Comparison of ENCODE assay signal across 13 cellular contexts in the genomic region with DNA sequence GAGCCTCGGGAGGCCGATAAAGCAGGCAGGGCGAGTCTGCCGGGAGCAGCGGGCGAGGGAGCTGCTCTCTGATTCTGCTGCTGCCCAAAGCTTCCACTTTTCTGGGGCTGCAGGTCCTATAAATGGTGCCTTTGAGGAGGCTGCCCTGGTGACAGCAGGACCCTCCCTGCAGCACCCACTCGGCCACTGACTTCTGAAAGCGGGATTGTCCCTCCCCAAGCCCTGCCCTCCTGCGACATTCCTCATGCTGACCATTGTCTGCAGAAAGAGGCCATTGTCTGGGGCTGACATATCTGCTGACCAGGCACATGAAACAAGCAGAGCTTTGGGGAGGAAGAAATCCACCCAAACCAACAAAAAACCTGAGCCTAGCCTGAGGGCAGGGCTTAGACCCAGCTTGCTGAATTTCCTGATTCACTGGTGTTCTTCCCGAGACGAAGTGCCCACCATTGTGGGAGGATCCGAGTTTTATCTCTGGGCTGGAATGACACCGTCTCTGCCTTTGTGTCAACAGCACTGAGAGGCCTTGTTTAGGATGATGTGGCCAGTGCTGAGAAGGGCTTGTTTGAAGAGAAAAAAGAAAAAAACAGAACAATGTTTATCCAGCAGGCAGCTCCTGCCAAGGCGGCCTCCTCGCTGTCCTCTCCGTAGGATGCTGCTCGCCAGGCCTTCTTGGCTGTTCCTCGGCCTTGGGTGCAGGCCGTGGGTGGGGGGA.
DNase-seq lines count a peak whose midpoint lies in the region; ATAC-seq, FAIRE-seq and TF ChIP-seq lines count a peak whose summit lies in the region.
"Had no signal": no experiment of that assay in that cellular context is flagged by ENCODE, and none has a peak within 500 bp of the region (broad histone marks: within the 10 kb centered on the region; RNA-seq: fewer than 3 reads in every experiment).

No MANE protein-coding gene starts in this region.

- H3K36me3 Mint-ChIP-seq in endodermal cell (ENCODE audit: low read depth) (no peaks in the 10 kb centered on the region), nephron progenitor cell (ENCODE audit: low read depth) (no peaks in the 10 kb centered on the region), type B pancreatic cell (no peaks in the 10 kb centered on the region)

- peak overlapping the region; percentile 15 for H3K4me3 Mint-ChIP-seq in endodermal cell
- H3K4me3 Mint-ChIP-seq in nephron progenitor cell, result no peak overlapping the region
- peak overlapping the region; percentile 45 for H3K4me3 Mint-ChIP-seq in type B pancreatic cell

- in situ Hi-C loops in HepG2 (cut with HindIII; ENCODE audit: extremely low pct_ligation_motif_present, low pct_unique_long_range_greater_than_20kb), result no loop called here

- H3K4me1 ChIP-seq in HepG2 (ENCODE audit: insufficient read depth, low read length) (peaks cover 66% of the 10 kb centered on the region), right lobe of liver (no peaks in the 10 kb centered on the region), endodermal cell (ENCODE audit: control insufficient read depth, insufficient read depth, low read length) (peaks cover 28% of the 10 kb centered on the region)

- BruUV-seq in HepG2 (replicated peaks; lab: Mats Ljungman, UMichigan), result TSS peak; percentile 92

- no peaks in the 10 kb centered on the region for H3K79me2 ChIP-seq in HepG2 (ENCODE audit: insufficient read depth, low read length)

- WGBS in HepG2 (ENCODE audit: low lambda C conversion rate), result 0% methylated on average over 16 of the region's 19 CpGs
- 22% methylated on average over 6 of the region's 19 CpGs for WGBS in right lobe of liver (ENCODE audit: insufficient coverage, low coverage, low lambda C conversion rate, missing lambda C conversion rate)
- WGBS in endodermal cell (ENCODE audit: insufficient coverage in 1 of 2, insufficient read length in 1 of 2), 2 experiments, result 48 to 61% methylated on average over 10 to 19 of the region's 19 CpGs

- H3K27ac ChIP-seq in HepG2 (ENCODE audit: extremely low read length, insufficient read depth, low read length) (peak overlapping the region; percentile 75), right lobe of liver (no peak overlapping the region), endodermal cell (ENCODE audit: low read depth, low read length) (peak overlapping the region; percentile 86)
- H3K27ac ChIP-seq: GM23248 had no signal

- DNase-seq in HepG2 (ENCODE audit: low spot score) (peak; percentile 91), right lobe of liver (no peak), endodermal cell (peak; percentile 80), nephron progenitor cell (no peak), type B pancreatic cell (ENCODE audit: extremely low spot score, unreplicated experiment) (no peak), MV-4-11 (lab: John Stamatoyannopoulos, UW) (no peak), SHP77 (lab: John Stamatoyannopoulos, UW) (no peak)
- DNase-seq: activated CD4-positive, CD25-positive, alpha-beta regulatory T cell; effector CD4-positive, alpha-beta T cell; GM23248; MM.1S; stimulated activated CD4-positive, alpha-beta T cell treated with anti-CD3 and anti-CD28 coated beads, Interleukin-2, amount 100 ng/mL, for 24 hours had no signal

- intact Hi-C loops in HepG2 (cut with micrococcal nuclease; ENCODE audit: unreplicated experiment), result loop anchor here (1.0 to 10.0 kb wide), 6 partner anchors 19 to 212 kb away; no protein-coding TSS in a partner anchor
- intact Hi-C loops in right lobe of liver (cut with DNase I), result no loop called here

- H3K27me3 ChIP-seq in HepG2 (ENCODE audit: control insufficient read depth in 1 of 2, insufficient read depth in 2 of 2, low read length in 2 of 2) (no peaks in the 10 kb centered on the region), right lobe of liver (no peaks in the 10 kb centered on the region), endodermal cell (ENCODE audit: control insufficient read depth, insufficient read depth, low read length, poor library complexity, severe bottlenecking) (no peaks in the 10 kb centered on the region)

- TF ChIP-seq CTCF in HepG2 (CRISPR knock-in tag; IDR thresholded peaks at IDR 0.05) (no peak), right lobe of liver (IDR thresholded peaks at IDR 0.05) (no peak), endodermal cell (conservative IDR thresholded peaks at IDR 0.05) (no peak), nephron progenitor cell (IDR thresholded peaks at IDR 0.05) (no peak), type B pancreatic cell (conservative IDR thresholded peaks at IDR 0.05) (no peak)

- H3K27ac Mint-ChIP-seq in endodermal cell (peak overlapping the region; percentile 92), nephron progenitor cell (peak overlapping the region; percentile 94), type B pancreatic cell (peak overlapping the region; percentile 70)

- POLR2A ChIA-PET in HepG2 (lab: Yijun Ruan, JAX), result interaction anchor here (0.9 to 3.7 kb wide), 14 partner anchors 10 to 356 kb away, joined by 3 to 20 read pairs (median 6); partner anchors contain the start of gene MYCN

- peak overlapping the region; percentile 33 to 66 (median 35) for H3K4me3 ChIP-seq in HepG2 (replicated peaks in 1 of 3; ENCODE audit: insufficient read depth in 1 of 3, low read depth in 2 of 3, low read length in 3 of 3)
- no peak overlapping the region for H3K4me3 ChIP-seq in right lobe of liver
- H3K4me3 ChIP-seq in endodermal cell (ENCODE audit: low read length), result no peak overlapping the region
- H3K4me3 ChIP-seq: GM23248 had no signal

- no peak for TF ChIP-seq RAD21 in HepG2 (CRISPR knock-in tag; IDR thresholded peaks at IDR 0.05)

- H3K9me3 ChIP-seq in HepG2 (ENCODE audit: low read length), result no peaks in the 10 kb centered on the region
- H3K9me3 ChIP-seq in right lobe of liver, result no peaks in the 10 kb centered on the region
- peaks cover 10% of the 10 kb centered on the region for H3K9me3 ChIP-seq in endodermal cell (ENCODE audit: control insufficient read depth, low read length)

- H3K9ac ChIP-seq in HepG2 (ENCODE audit: insufficient read depth, low read depth, low read length) (peak overlapping the region; percentile 66), endodermal cell (ENCODE audit: extremely low read depth, low read length, poor library complexity, severe bottlenecking) (peak overlapping the region; percentile 2)
- H3K9ac ChIP-seq: GM23248 had no signal

- ATAC-seq in HepG2, result peak; percentile 77
- ATAC-seq in right lobe of liver, result no peak
- no peak for ATAC-seq in GM18867 (IDR thresholded peaks at IDR 0.05; ENCODE audit: unreplicated experiment)

- H3K4me2 ChIP-seq in HepG2 (ENCODE audit: low read depth, low read length), result peak overlapping the region; percentile 84

- peaks cover 45% of the 10 kb centered on the region for H3K4me1 Mint-ChIP-seq in endodermal cell
- H3K4me1 Mint-ChIP-seq in nephron progenitor cell, result peaks cover 51% of the 10 kb centered on the region
- H3K4me1 Mint-ChIP-seq in type B pancreatic cell (ENCODE audit: unreplicated experiment), result peaks cover 45% of the 10 kb centered on the region

- CTCF ChIA-PET in HepG2 (lab: Yijun Ruan, JAX; ENCODE audit: low intra/inter-chr PET ratio, low total read pairs), result no interaction called here

- peak overlapping the region; percentile 25 for H2AFZ ChIP-seq in HepG2 (ENCODE audit: low read length)
- H2AFZ ChIP-seq: GM23248 had no signal

- H3K9me3 Mint-ChIP-seq in endodermal cell, result peaks cover 3% of the 10 kb centered on the region
- peaks cover under 1% of the 10 kb centered on the region for H3K9me3 Mint-ChIP-seq in nephron progenitor cell
- H3K9me3 Mint-ChIP-seq in type B pancreatic cell, result no peaks in the 10 kb centered on the region

- H3K36me3 ChIP-seq in HepG2 (replicated peaks in 1 of 2; ENCODE audit: control insufficient read depth in 1 of 2, insufficient read depth in 2 of 2, low read length in 2 of 2) (no peaks in the 10 kb centered on the region), right lobe of liver (no peaks in the 10 kb centered on the region), endodermal cell (ENCODE audit: control insufficient read depth, insufficient read depth, low read length) (no peaks in the 10 kb centered on the region)

- TF ChIP-seq EP300 in HepG2 (IDR thresholded peaks at IDR 0.05; ENCODE audit: low read depth in 2 of 2, low read length in 2 of 2) (peak in 1 of 2 experiments; percentile 76; a peak in 3 of 4 replicates), HepG2 (CRISPR knock-in tag; IDR thresholded peaks at IDR 0.05; ENCODE audit: borderline replicate concordance) (peak; percentile 37; the same call in 1 of the 2 replicates)

- H4K20me1 ChIP-seq in HepG2 (ENCODE audit: insufficient read depth, low read length), result no peaks in the 10 kb centered on the region

- TF ChIP-seq POLR2A in HepG2 (IDR thresholded peaks at IDR 0.05; ENCODE audit: insufficient read depth in 1 of 2, low read depth in 2 of 2, low read length in 2 of 2) (peak in 1 of 2 experiments; percentile 59; a peak in 3 of 4 replicates), right lobe of liver (IDR thresholded peaks at IDR 0.05) (no peak)

- H3K27me3 Mint-ChIP-seq in endodermal cell (ENCODE audit: insufficient read depth) (no peaks in the 10 kb centered on the region), nephron progenitor cell (ENCODE audit: low read depth, poor library complexity) (no peaks in the 10 kb centered on the region), type B pancreatic cell (no peaks in the 10 kb centered on the region)

- peak; percentile 70 for FAIRE-seq in HepG2 (lab: Jason Lieb, UNC)

TF ChIP-seq in HepG2, 621 proteins besides CTCF, POLR2A, EP300 and RAD21 (continues in another document):
- TF ChIP-seq CCDC6 (CRISPR knock-in tag; IDR thresholded peaks at IDR 0.05), result peak; percentile 86; the same call in 1 of the 2 replicates
- TF ChIP-seq UBTF (CRISPR knock-in tag; IDR thresholded peaks at IDR 0.05), result peak; percentile 62

Comparison
In these comparisons a context has a peak if more than half of its experiments do, and no peak if none do; other contexts are left out.
1. DNase-seq: peak in HepG2 (single experiment) and endodermal cell (single experiment); none in right lobe of liver (0 of 3), nephron progenitor cell (single experiment), type B pancreatic cell (single experiment), MV-4-11 (single experiment) and SHP77 (0 of 2).
2. H3K27ac ChIP-seq: peak in HepG2 (single experiment) and endodermal cell (single experiment); none in right lobe of liver (0 of 3).
3. H3K4me3 ChIP-seq: peak in HepG2 (3 of 3); none in right lobe of liver (0 of 3) and endodermal cell (single experiment).
4. Peak in every context shown above with its lines, with median percentiles within 50 percentile points of each other: H3K27ac Mint-ChIP-seq.